In the genomic region with DNA sequence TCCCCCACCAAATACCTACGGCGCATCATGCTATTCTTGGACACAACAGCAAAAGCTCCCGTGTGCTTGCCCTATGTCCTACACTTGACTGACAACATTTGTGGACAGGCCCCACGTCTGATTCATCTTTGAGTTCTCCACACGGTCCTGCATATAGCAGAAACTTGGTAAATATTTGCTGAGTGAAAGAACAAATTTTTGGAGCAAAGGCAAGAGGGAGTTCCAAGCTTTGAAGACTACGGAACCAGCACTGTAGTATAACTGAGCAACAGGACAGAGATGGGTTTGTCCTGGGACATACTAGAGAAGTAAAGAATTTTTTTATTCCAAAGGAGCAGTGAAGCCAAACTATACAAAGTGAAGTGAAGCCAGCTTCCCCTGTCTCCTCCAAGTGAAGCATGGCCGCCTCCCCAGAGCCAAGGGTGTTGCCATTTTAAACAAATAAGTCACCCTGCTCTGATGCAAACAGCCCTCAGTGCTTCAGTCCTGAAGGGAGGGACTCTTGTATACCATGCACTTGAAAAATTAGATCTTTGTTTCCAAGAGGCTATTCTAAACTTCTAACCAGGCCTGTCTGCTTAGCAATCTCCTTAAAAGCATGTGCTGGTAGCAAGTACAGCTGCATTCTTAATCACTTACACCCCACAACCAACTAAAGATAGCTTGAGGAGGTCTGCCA, we compare ENCODE assay signal across 9 cellular contexts. TPM values are rescaled to one million over a fixed set of nuclear protein-coding genes. Genes with fewer than 3 reads are reported as not detected.
A peak's percentile ranks its signal among the peaks of the same experiment; 100 is the strongest.
DNase-seq lines count a peak whose midpoint lies in the region; ATAC-seq and TF ChIP-seq lines count a peak whose summit lies in the region.
"Had no signal": no experiment of that assay in that cellular context is flagged by ENCODE, and none has a peak within 500 bp of the region (broad histone marks: within the 10 kb centered on the region; RNA-seq: fewer than 3 reads in every experiment).

No MANE protein-coding gene starts in this region.

- H3F3A ChIP-seq in PC-3 (ENCODE audit: low read length, unreplicated experiment) = no peaks in the 10 kb centered on the region

- H3K4me1 Mint-ChIP-seq in naive thymus-derived CD4-positive, alpha-beta T cell = peaks cover 0 to 45% (median 4%) of the 10 kb centered on the region in 7 donors

- H3K36me3 Mint-ChIP-seq in naive thymus-derived CD4-positive, alpha-beta T cell = peaks cover 0 to 9% (median 0%) of the 10 kb centered on the region in 5 donors

- BruUV-seq in PC-3 (replicated peaks; lab: Mats Ljungman, UMichigan) = TSS peak; percentile 90

- no peaks in the 10 kb centered on the region for H3K9me2 ChIP-seq in PC-3 (replicated peaks; ENCODE audit: low read length)

- peak; percentile 48 for DNase-seq in DMS79 treated with DMSO at 0.1 percent for 48 hours (lab: John Stamatoyannopoulos, UW)
- DNase-seq in PC-3 = peak; percentile 84
- peak; percentile 72 for DNase-seq in fibroblast of peridontal ligament (ENCODE audit: extremely low read depth)
- DNase-seq in sciatic nerve (ENCODE audit: low spot score) = no peak
- no peak for DNase-seq in kidney tubule cell (ENCODE audit: low spot score)
- no peak for DNase-seq in pons (ENCODE audit: low spot score)
- DNase-seq in posterior vena cava (ENCODE audit: low spot score) = no peak
- no peak for DNase-seq in naive thymus-derived CD4-positive, alpha-beta T cell

- peaks cover 39% of the 10 kb centered on the region for H3K4me1 ChIP-seq in PC-3 (ENCODE audit: insufficient read depth, low read length)
- H3K4me1 ChIP-seq in naive thymus-derived CD4-positive, alpha-beta T cell (ENCODE audit: control insufficient read depth in 2 of 2, insufficient read depth in 2 of 2, low read length in 2 of 2) = no peaks in the 10 kb centered on the region

- TF ChIP-seq CTCF in PC-3 (conservative IDR thresholded peaks at IDR 0.05; ENCODE audit: low read depth, low read length) = no peak

- peak overlapping the region in 1 of 9 donors; percentile 15 for H3K27ac Mint-ChIP-seq in naive thymus-derived CD4-positive, alpha-beta T cell
- H3K27ac Mint-ChIP-seq: activated T-cell treated with anti-CD3 and anti-CD28 coated beads, Interleukin-2, amount 50 U/mL, for 72 hours had no signal

- peak overlapping the region; percentile 65 for H3K9ac ChIP-seq in PC-3 (ENCODE audit: low read length)

- 0 out of 2 replicates have a peak, but pooled peaks cover 8% of the 10 kb centered on the region for H4K20me1 ChIP-seq in PC-3 (ENCODE audit: low read length)

- H3K4me3 Mint-ChIP-seq in naive thymus-derived CD4-positive, alpha-beta T cell = peak overlapping the region in 1 of 10 donors; percentile 10
- H3K4me3 Mint-ChIP-seq: activated T-cell treated with anti-CD3 and anti-CD28 coated beads, Interleukin-2, amount 50 U/mL, for 72 hours had no signal

- no peaks in the 10 kb centered on the region for H3K9me3 ChIP-seq in PC-3 (ENCODE audit: low read length)
- H3K9me3 ChIP-seq in naive thymus-derived CD4-positive, alpha-beta T cell (ENCODE audit: control insufficient read depth in 2 of 3, low read length in 3 of 3) = no peaks in the 10 kb centered on the region

- POLR2A ChIA-PET in PC-3 (lab: Charles Lee; ENCODE audit: unreplicated experiment) = interaction anchor here (0.5 to 0.7 kb wide), 3 partner anchors 14 to 86 kb away, joined by 4 to 5 read pairs (median 4); no protein-coding TSS in a partner anchor
- POLR2A ChIA-PET in naive thymus-derived CD4-positive, alpha-beta T cell (lab: Charles Lee) = interaction anchor here (1.1 kb wide), 1 partner anchor 8 kb away, joined by 4 read pairs; no protein-coding TSS in a partner anchor

- H3K36me3 ChIP-seq in PC-3 (ENCODE audit: low read depth, low read length) = no peaks in the 10 kb centered on the region
- H3K36me3 ChIP-seq in naive thymus-derived CD4-positive, alpha-beta T cell (ENCODE audit: control insufficient read depth in 2 of 3, insufficient read depth in 3 of 3, low read length in 3 of 3) = no peaks in the 10 kb centered on the region

- peaks cover 0 to 8% (median 4%) of the 10 kb centered on the region in 5 donors for H3K27me3 Mint-ChIP-seq in naive thymus-derived CD4-positive, alpha-beta T cell

- intact Hi-C loops in PC-3 (cut with micrococcal nuclease) = loop anchor here (1.0 to 2.0 kb wide), 3 partner anchors 14 to 34 kb away; no protein-coding TSS in a partner anchor
- intact Hi-C loops in sciatic nerve (cut with DNase I) = no loop called here
- intact Hi-C loops in posterior vena cava (cut with DNase I) = no loop called here
- intact Hi-C loops in naive thymus-derived CD4-positive, alpha-beta T cell (cut with micrococcal nuclease) = no loop called here

- no peaks in the 10 kb centered on the region for H3K27me3 ChIP-seq in PC-3 (ENCODE audit: low read length)
- no peaks in the 10 kb centered on the region for H3K27me3 ChIP-seq in naive thymus-derived CD4-positive, alpha-beta T cell (ENCODE audit: control insufficient read depth in 2 of 2, insufficient read depth in 2 of 2, low read length in 2 of 2)

- peaks cover 0 to 3% (median 0%) of the 10 kb centered on the region in 11 donors for H3K9me3 Mint-ChIP-seq in naive thymus-derived CD4-positive, alpha-beta T cell

- H3K79me2 ChIP-seq in PC-3 (ENCODE audit: low read length) = peaks cover 96% of the 10 kb centered on the region

- peak overlapping the region; percentile 94 for H3K27ac ChIP-seq in PC-3 (ENCODE audit: low read length)
- H3K27ac ChIP-seq in naive thymus-derived CD4-positive, alpha-beta T cell (ENCODE audit: low read depth, low read length) = no peak overlapping the region

- CTCF ChIA-PET in PC-3 (lab: Charles Lee) = interaction anchor here (0.9 kb wide), 2 partner anchors 16 to 34 kb away, joined by 3 to 12 read pairs; no protein-coding TSS in a partner anchor
- CTCF ChIA-PET in naive thymus-derived CD4-positive, alpha-beta T cell (lab: Charles Lee) = interaction anchor here (0.6 kb wide), 1 partner anchor 269 kb away, joined by 3 read pairs; no protein-coding TSS in a partner anchor

- H3K4me3 ChIP-seq in PC-3 (ENCODE audit: low read length) = peak overlapping the region; percentile 58
- H3K4me3 ChIP-seq in naive thymus-derived CD4-positive, alpha-beta T cell (ENCODE audit: low read length) = no peak overlapping the region

- ATAC-seq in PC-3 (peak; percentile 84), sciatic nerve (peak; percentile 63)
- no peak for ATAC-seq in naive thymus-derived CD4-positive, alpha-beta T cell

- peak overlapping the region; percentile 82 for H3K4me2 ChIP-seq in PC-3 (ENCODE audit: low read length)

- no peak overlapping the region for H2AFZ ChIP-seq in PC-3 (ENCODE audit: low read length)

RNA-seq across cellular contexts. Expression of a gene that starts 35.9 kb away (rescaled TPM):
- total RNA-seq in PC-3 (2014; rRNA removed) = 16.2 and 18.1 TPM in 2 replicates
- 64.7 TPM for total RNA-seq in sciatic nerve
- 10 to 100 TPM; 21.9 to 28.3 TPM for total RNA-seq in posterior vena cava
- 1 to 10 TPM in 3 of 5 experiments, under 1 TPM in 2; 0.34 to 7.9 (median 1.7) TPM for total RNA-seq in naive thymus-derived CD4-positive, alpha-beta T cell
- under 1 TPM; 0.40 to 0.53 TPM for polyA plus RNA-seq in naive thymus-derived CD4-positive, alpha-beta T cell

Comparison
In these comparisons a context has a peak if more than half of its experiments do, and no peak if none do; other contexts are left out.
1. DNase-seq: peak in DMS79 treated with DMSO at 0.1 percent for 48 hours (single experiment), PC-3 (single experiment) and fibroblast of peridontal ligament (single experiment); none in sciatic nerve (single experiment), kidney tubule cell (single experiment), pons (single experiment), posterior vena cava (single experiment) and naive thymus-derived CD4-positive, alpha-beta T cell (0 of 9).